In genomic region chr6:101181006-101181405, GRCh38 we compare ENCODE assay signal across 23 cellular contexts.
"Had no signal": no experiment of that assay in that cellular context is flagged by ENCODE, and none has a peak within 500 bp of the region (broad histone marks: within the 10 kb centered on the region; RNA-seq: fewer than 3 reads in every experiment).

No MANE protein-coding gene starts in this region.

- H3K27me3 ChIP-seq: SJSA1 had no signal

- H3K27ac ChIP-seq: HL-60, KMS-11, SJSA1, SK-N-MC had no signal

- H3K36me3 ChIP-seq: SJSA1 had no signal

- FAIRE-seq: HTR-8/SVneo, K562, RCC 7860 had no signal

- H3K9me3 ChIP-seq: SJSA1 had no signal

- H3K9ac ChIP-seq: KMS-11 had no signal

- H3K4me1 ChIP-seq: SJSA1 had no signal

- H3K4me2 ChIP-seq: KMS-11 had no signal

- H3K4me3 ChIP-seq: K562, SJSA1, SK-N-MC had no signal

- ATAC-seq: K562 had no signal

- DNase-seq: Kasumi-1, MV-4-11, NCI-H1048, NCI-H1105, NCI-H1436 treated with DMSO at 0.1 percent for 48 hours, NCI-H1694, NCI-H187 treated with DMSO at 0.1 percent for 48 hours, NCI-H2081, NCI-H2107, NCI-H2227 treated with DMSO at 0.1 percent for 48 hours, NCI-H524, NCI-H526 treated with DMSO at 0.1 percent for 48 hours, NCI-H748 treated with DMSO at 0.1 percent for 48 hours, Right ventricle myocardium superior, RPMI8226, SIG-M5 had no signal
